In the genomic region with DNA sequence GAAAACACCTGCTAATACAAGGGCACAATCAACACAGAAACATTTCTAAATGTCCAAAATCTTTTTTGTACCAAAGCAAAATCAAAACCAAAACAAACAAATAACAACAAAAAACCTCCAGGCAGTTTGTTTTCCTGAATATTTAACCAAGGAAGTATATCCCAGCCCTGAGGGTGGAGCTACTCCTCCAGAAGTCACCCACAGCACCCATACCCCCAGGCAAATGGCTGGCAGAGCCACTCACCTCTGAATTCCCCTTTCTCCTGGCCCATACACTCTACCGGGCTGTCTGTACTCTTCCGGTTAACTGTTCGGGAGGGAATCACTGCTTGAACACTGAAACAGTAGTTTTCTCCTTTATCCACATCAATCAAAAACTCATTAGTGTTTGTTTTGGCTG, we compare ENCODE assay signal across 13 cellular contexts. TPM values are rescaled to one million over a fixed set of nuclear protein-coding genes. Genes with fewer than 3 reads are reported as not detected.
A peak's percentile ranks its signal among the peaks of the same experiment; 100 is the strongest.
DNase-seq lines count a peak whose midpoint lies in the region; ATAC-seq and TF ChIP-seq lines count a peak whose summit lies in the region.
"Had no signal": no experiment of that assay in that cellular context is flagged by ENCODE, and none has a peak within 500 bp of the region (broad histone marks: within the 10 kb centered on the region; RNA-seq: fewer than 3 reads in every experiment).

No MANE protein-coding gene starts in this region.

- intact Hi-C loops in mucosa of descending colon (cut with DNase I, micrococcal nuclease) = no loop called here

- H3K4me3 ChIP-seq in DND-41 (ENCODE audit: low read depth in 1 of 2, low read length in 2 of 2) (no peak overlapping the region), mucosa of descending colon (no peak overlapping the region), MG63 (no peak overlapping the region)

- H4K20me1 ChIP-seq in DND-41 (ENCODE audit: insufficient read depth, low read length) = no peaks in the 10 kb centered on the region

- no peak overlapping the region for H2AFZ ChIP-seq in DND-41 (ENCODE audit: low read depth, low read length)

- DNase-seq in DND-41 = no peak
- peak; percentile 28 for DNase-seq in NCI-H226
- DNase-seq in chondrocyte (ENCODE audit: low spot score) = no peak
- peak in 1 of 3 donors; percentile 38 for DNase-seq in mucosa of descending colon
- DNase-seq in MG63 = no peak
- DNase-seq in central memory CD4-positive, alpha-beta T cell = no peak
- DNase-seq in GM13976 (ENCODE audit: low spot score) = no peak
- DNase-seq: activated CD4-positive, alpha-beta T cell treated with anti-CD3 and anti-CD28 coated beads for 36 hours; erythroblast; MV-4-11; right cardiac atrium had no signal

- H3K27ac Mint-ChIP-seq in chondrocyte (ENCODE audit: unreplicated experiment) = no peak overlapping the region
- H3K27ac Mint-ChIP-seq: activated CD4-positive, alpha-beta T cell treated with anti-CD3 and anti-CD28 coated beads for 36 hours; activated T-helper 1 cell treated with anti-CD3 and anti-CD28 coated beads, Interleukin-12 subunit alpha, Interleukin-12 subunit beta, Interleukin-2, Interleukin-4 antibody, amounts not matched to agents 30 ng/mL and 10 ng/mL and 1 ng/mL, durations not matched to agents 14 hours and 24 hours and 36 hours had no signal

- H3K4me1 Mint-ChIP-seq in chondrocyte (ENCODE audit: low read depth) = peaks cover 6% of the 10 kb centered on the region
- H3K4me1 Mint-ChIP-seq: activated CD4-positive, alpha-beta T cell treated with anti-CD3 and anti-CD28 coated beads for 36 hours had no signal

- TF ChIP-seq CTCF in DND-41 (IDR thresholded peaks at IDR 0.05; ENCODE audit: borderline replicate concordance, extremely low read depth, low read length, poor library complexity, severe bottlenecking) (peak; percentile 12), chondrocyte (IDR thresholded peaks at IDR 0.05) (peak; percentile 57), mucosa of descending colon (IDR thresholded peaks at IDR 0.05) (no peak), GM13976 (IDR thresholded peaks at IDR 0.05; ENCODE audit: borderline replicate concordance, control extremely low read depth, extremely low read depth, insufficient read depth, missing control alignments) (no peak)

- H3K36me3 ChIP-seq in DND-41 (ENCODE audit: insufficient read depth, low read length) (peaks cover 7% of the 10 kb centered on the region), mucosa of descending colon (ENCODE audit: low read depth) (no peaks in the 10 kb centered on the region), MG63 (no peaks in the 10 kb centered on the region)

- H3K9ac ChIP-seq in DND-41 (ENCODE audit: low read depth, low read length) = no peak overlapping the region

- no peaks in the 10 kb centered on the region for H3K9me3 ChIP-seq in DND-41 (ENCODE audit: insufficient read depth, low read length, severe bottlenecking)
- no peaks in the 10 kb centered on the region for H3K9me3 ChIP-seq in mucosa of descending colon
- no peaks in the 10 kb centered on the region for H3K9me3 ChIP-seq in MG63

- H3K4me3 Mint-ChIP-seq in chondrocyte (ENCODE audit: unreplicated experiment) = no peak overlapping the region
- H3K4me3 Mint-ChIP-seq: activated CD4-positive, alpha-beta T cell treated with anti-CD3 and anti-CD28 coated beads for 36 hours; activated T-helper 1 cell treated with anti-CD3 and anti-CD28 coated beads, Interleukin-12 subunit alpha, Interleukin-12 subunit beta, Interleukin-2, Interleukin-4 antibody, amounts not matched to agents 30 ng/mL and 10 ng/mL and 1 ng/mL, durations not matched to agents 14 hours and 24 hours and 36 hours had no signal

- in situ Hi-C loops in GM13976 (cut with MboI; ENCODE audit: low sequenced_read_pairs, unreplicated experiment) = no loop called here

- no peaks in the 10 kb centered on the region for H3K79me2 ChIP-seq in DND-41 (ENCODE audit: insufficient read depth, low read length)

- H3K4me1 ChIP-seq in DND-41 (ENCODE audit: insufficient read depth, low read length) (no peaks in the 10 kb centered on the region), mucosa of descending colon (ENCODE audit: low read depth) (peaks cover 8% of the 10 kb centered on the region)

- no peaks in the 10 kb centered on the region for H3K27me3 Mint-ChIP-seq in chondrocyte (ENCODE audit: low read depth)

- ATAC-seq in DND-41 (ENCODE audit: insufficient read depth, low read depth) = no peak; the same call in 2 of the 3 replicates
- ATAC-seq in mucosa of descending colon = peak; percentile 40
- no peak for ATAC-seq in HG03432 (IDR thresholded peaks at IDR 0.05; ENCODE audit: unreplicated experiment)
- ATAC-seq: activated CD4-positive, alpha-beta T cell treated with anti-CD3 and anti-CD28 coated beads for 36 hours; right cardiac atrium had no signal

- no peaks in the 10 kb centered on the region for H3K9me3 Mint-ChIP-seq in chondrocyte (ENCODE audit: low read depth)
- H3K9me3 Mint-ChIP-seq: activated T-helper 1 cell treated with anti-CD3 and anti-CD28 coated beads, Interleukin-12 subunit alpha, Interleukin-12 subunit beta, Interleukin-2, Interleukin-4 antibody, amounts not matched to agents 30 ng/mL and 10 ng/mL and 1 ng/mL, durations not matched to agents 14 hours and 24 hours and 36 hours had no signal

- H3K27me3 ChIP-seq in DND-41 (ENCODE audit: insufficient read depth, low read length, poor library complexity) = no peaks in the 10 kb centered on the region
- no peaks in the 10 kb centered on the region for H3K27me3 ChIP-seq in MG63

- H3K27ac ChIP-seq in DND-41 (ENCODE audit: low read length) = no peak overlapping the region

- H3K36me3 Mint-ChIP-seq in chondrocyte (ENCODE audit: low read depth) = peaks cover 19% of the 10 kb centered on the region

- no peak overlapping the region for H3K4me2 ChIP-seq in DND-41 (ENCODE audit: insufficient read depth, low read length)

RNA-seq across cellular contexts. Expression of a gene that starts 9.5 kb away (rescaled TPM):
- total RNA-seq in chondrocyte (4.5 to 6.5 TPM (median 6.3 TPM) in 3 replicates), mucosa of descending colon (10 to 100 TPM; 24.4 to 44.3 (median 33.2) TPM)
- 0.40 TPM in 1 of 2 replicates, not detected in the other for total RNA-seq in MG63 (2014; rRNA removed; shearing (Covaris generic); ENCODE audit: low replicate concordance)

Comparison
In these comparisons a context has a peak if more than half of its experiments do, and no peak if none do; other contexts are left out.
1. CTCF ChIP-seq: peak in DND-41 (single experiment) and chondrocyte (single experiment); none in mucosa of descending colon (single experiment) and GM13976 (single experiment).